Comparison of ENCODE assay signal across 8 cellular contexts in genomic region chr11:75814686-75815344, GRCh38. TPM values are rescaled to one million over a fixed set of nuclear protein-coding genes. Genes with fewer than 3 reads are reported as not detected.
DNase-seq lines count a peak whose midpoint lies in the region; ATAC-seq and TF ChIP-seq lines count a peak whose summit lies in the region.

Gene UVRAG (plus strand): TSS chr11:75815210. CDS start chr11:75815408, 198 bp downstream.

- peaks cover 19 to 58% of the 10 kb centered on the region in 2 donors for H3K4me1 ChIP-seq in left lung

- DNase-seq in NCI-H774 (lab: John Stamatoyannopoulos, UW) = peak; percentile 99
- peak; percentile 96 to 98 for DNase-seq in activated CD4-positive, alpha-beta T cell treated with anti-CD3 and anti-CD28 coated beads, Interleukin-2, amount 50 U/mL, for 4 hours
- DNase-seq in dermis blood vessel endothelial cell = peak; percentile 100
- peak; percentile 96 to 99 for DNase-seq in left lung
- peak; percentile 98 for DNase-seq in stimulated activated CD4-positive, alpha-beta T cell treated with anti-CD3 and anti-CD28 coated beads, Interleukin-2, amount 100 ng/mL, for 48 hours

- H3K4me3 ChIP-seq in left lung = peak within 1 kb of the TSS; percentile 97 to 99

- TF ChIP-seq CTCF in C4-2B (conservative IDR thresholded peaks at IDR 0.05) (no peak), left lung (IDR thresholded peaks at IDR 0.05) (peak in 1 of 2 donors; percentile 31)

- ATAC-seq in GM19395 (IDR thresholded peaks at IDR 0.05; ENCODE audit: unreplicated experiment) = peak; percentile 76
- peak; percentile 53 for ATAC-seq in HG03565 (IDR thresholded peaks at IDR 0.05; ENCODE audit: unreplicated experiment)
- peak; percentile 95 for ATAC-seq in left lung

- intact Hi-C loops in left lung (cut with DNase I) = no loop called here

- H3K36me3 ChIP-seq in left lung = no peaks in the 10 kb centered on the region

- H3K27me3 ChIP-seq in left lung = no peaks in the 10 kb centered on the region

- H3K27ac ChIP-seq in C4-2B (peak within 1 kb of the TSS; percentile 68), left lung (peak within 1 kb of the TSS; percentile 95 to 96)

- no peaks in the 10 kb centered on the region for H3K9me3 ChIP-seq in left lung

RNA-seq across cellular contexts. Expression of gene UVRAG, which starts in this region (rescaled TPM):
- total RNA-seq in dermis blood vessel endothelial cell (75.3 and 98.2 TPM in 2 replicates), left lung (10 to 100 TPM; 29.6 to 36.0 TPM)

Comparison
In these comparisons a context has a peak if more than half of its experiments do, and no peak if none do; other contexts are left out.
1. Peak in every context shown above with its lines: DNase-seq, ATAC-seq, H3K4me3 ChIP-seq and H3K27ac ChIP-seq.